Comparison of ENCODE assay signal across 1 cellular context in genomic region chr15:90271459-90272166, GRCh38.
TF ChIP-seq lines count a peak whose summit lies in the region.

No MANE protein-coding gene starts in this region.

TF ChIP-seq in WTC11, 78 proteins besides CTCF, POLR2A, EP300 and RAD21:
- TF ChIP-seq E2F1 (CRISPR knock-in tag; IDR thresholded peaks at IDR 0.05): no peak
- TF ChIP-seq ZNF396 (CRISPR knock-in tag; IDR thresholded peaks at IDR 0.05; ENCODE audit: borderline replicate concordance): no peak
- no peak for TF ChIP-seq TP53 (CRISPR knock-in tag; IDR thresholded peaks at IDR 0.05)
- no peak for TF ChIP-seq MAX (CRISPR knock-in tag; IDR thresholded peaks at IDR 0.05)
- no peak for TF ChIP-seq NFATC4 (CRISPR knock-in tag; IDR thresholded peaks at IDR 0.05)
- no peak for TF ChIP-seq SOX15 (CRISPR knock-in tag; IDR thresholded peaks at IDR 0.05)
- TF ChIP-seq ARID4B (CRISPR knock-in tag; IDR thresholded peaks at IDR 0.05; ENCODE audit: borderline replicate concordance): no peak
- TF ChIP-seq ZSCAN18 (CRISPR knock-in tag; IDR thresholded peaks at IDR 0.05): no peak
- no peak for TF ChIP-seq ZBTB43 (CRISPR knock-in tag; IDR thresholded peaks at IDR 0.05)
- TF ChIP-seq ZNF317 (CRISPR knock-in tag; IDR thresholded peaks at IDR 0.05; ENCODE audit: borderline replicate concordance, low read depth): no peak
- TF ChIP-seq JAZF1 (CRISPR knock-in tag; IDR thresholded peaks at IDR 0.05): no peak
